ENCODE assay signal across 23 cellular contexts in the genomic region with DNA sequence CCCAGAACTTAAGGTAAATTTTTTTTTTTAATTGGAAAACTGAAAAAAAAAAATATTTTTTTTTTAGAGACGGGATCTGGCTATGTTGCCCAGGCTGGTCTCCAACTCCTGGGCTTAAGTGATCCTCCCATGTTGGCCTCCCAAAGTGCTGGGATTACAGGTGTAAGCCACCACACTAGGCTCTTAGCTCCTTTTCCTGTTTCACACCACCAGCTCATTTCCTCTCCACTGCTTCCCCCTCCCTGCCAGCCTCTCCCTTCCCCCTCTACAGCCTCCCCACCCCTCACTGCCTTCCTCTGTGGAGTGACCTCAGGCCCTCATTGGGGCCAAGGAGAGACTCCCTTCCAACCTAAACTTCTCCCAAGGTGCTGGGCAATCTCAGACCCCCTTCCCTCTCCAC. TPM values are rescaled to one million over a fixed set of nuclear protein-coding genes. Genes with fewer than 3 reads are reported as not detected.
"Had no signal": no experiment of that assay in that cellular context is flagged by ENCODE, and none has a peak within 500 bp of the region (broad histone marks: within the 10 kb centered on the region; RNA-seq: fewer than 3 reads in every experiment).

No MANE protein-coding gene starts in this region.

- H3K4me3 ChIP-seq: breast epithelium, lower lobe of right lung, uterus had no signal

- H3K36me3 ChIP-seq: breast epithelium, lower lobe of right lung, uterus had no signal

- ATAC-seq: activated CD4-positive, alpha-beta T cell treated with anti-CD3 and anti-CD28 coated beads for 36 hours; activated T-helper 17 cell treated with anti-CD3 and anti-CD28 coated beads, Interleukin-2, amount 50 U/mL, for 72 hours; foreskin keratinocyte; left lobe of liver; lower lobe of right lung; sciatic nerve; stimulated activated naive B cell treated with anti-CD40 and anti-IgM and Interleukin-4, amounts not matched to agents 10 μg/mL and 1 μg/mL and 100 μg/mL, for 72 hours had no signal

- DNase-seq: activated B cell treated with CpG ODN at 0.5 μM for 24 hours; activated CD4-positive, alpha-beta T cell treated with anti-CD3 and anti-CD28 coated beads for 36 hours; activated CD4-positive, alpha-beta T cell treated with anti-CD3 and anti-CD28 coated beads, Interleukin-2, amount 50 U/mL, for 4 hours; activated CD8-positive, alpha-beta memory T cell treated with anti-CD3 and anti-CD28 coated beads for 24 hours; activated CD8-positive, alpha-beta memory T cell treated with anti-CD3 and anti-CD28 coated beads, Interleukin-2, amount 50 U/mL, for 4 hours; activated T-cell treated with anti-CD3 and anti-CD28 coated beads, Interleukin-2, amount 50 U/mL, for 24 hours; amniotic stem cell; effector memory CD4-positive, alpha-beta T cell; foreskin keratinocyte; kidney; lower lobe of right lung; naive B cell; occipital lobe; posterior cingulate gyrus; small intestine; stimulated activated CD4-positive, alpha-beta T cell treated with anti-CD3 and anti-CD28 coated beads, Interleukin-15, amount 100 ng/mL, for 24 hours; stimulated activated naive B cell treated with anti-CD40 and anti-IgM and Interleukin-4, amounts not matched to agents 10 μg/mL and 1 μg/mL and 100 μg/mL, for 72 hours; trophoblast cell; uterus had no signal

- H3K4me1 ChIP-seq: breast epithelium, foreskin keratinocyte had no signal

- H3K27ac ChIP-seq: breast epithelium, foreskin keratinocyte, lower lobe of right lung, uterus had no signal

RNA-seq across cellular contexts. Expression of gene GIPR, which starts 4.2 kb away (rescaled TPM):
- total RNA-seq: occipital lobe had no signal
